ENCODE assay signal across 30 cellular contexts in genomic region chrX:13994104-13994503, GRCh38. TPM values are rescaled to one million over a fixed set of nuclear protein-coding genes. Genes with fewer than 3 reads are reported as not detected.
DNase-seq lines count a peak whose midpoint lies in the region; TF ChIP-seq lines count a peak whose summit lies in the region.
"Had no signal": no experiment of that assay in that cellular context is flagged by ENCODE, and none has a peak within 500 bp of the region (broad histone marks: within the 10 kb centered on the region; RNA-seq: fewer than 3 reads in every experiment).

No MANE protein-coding gene starts in this region.

- H3K36me3 ChIP-seq in HAP-1 (replicated peaks) = no peaks in the 10 kb centered on the region
- no peaks in the 10 kb centered on the region for H3K36me3 ChIP-seq in colonic mucosa
- H3K36me3 ChIP-seq: ascending aorta, cardiac muscle cell, esophagus muscularis mucosa, left lung, prostate gland had no signal

- H3K27me3 ChIP-seq in HAP-1 (ENCODE audit: low read depth) (no peaks in the 10 kb centered on the region), colonic mucosa (no peaks in the 10 kb centered on the region)
- H3K27me3 ChIP-seq: ascending aorta, cardiac muscle cell, esophagus muscularis mucosa, left lung had no signal

- no peaks in the 10 kb centered on the region for H3K4me1 ChIP-seq in HAP-1
- H3K4me1 ChIP-seq in colonic mucosa = no peaks in the 10 kb centered on the region
- H3K4me1 ChIP-seq: ascending aorta, esophagus muscularis mucosa, left lung, prostate gland had no signal

- TF ChIP-seq CTCF in colonic mucosa (IDR thresholded peaks at IDR 0.05) = no peak

- in situ Hi-C loops in HAP-1 (cut with MboI; ENCODE audit: low sequenced_read_pairs) = no loop called here

- DNase-seq in Ammon's horn (ENCODE audit: low spot score) (peak; percentile 88), cerebellum (ENCODE audit: low spot score) (peak; percentile 42), head of caudate nucleus (peak; percentile 14 to 87 (median 59)), pons (ENCODE audit: low spot score) (peak; percentile 85), HAP-1 (ENCODE audit: low spot score in 2 of 2) (no peak), NCI-H187 treated with DMSO at 0.1 percent for 48 hours (lab: John Stamatoyannopoulos, UW) (no peak), colonic mucosa (no peak)
- no peak for DNase-seq in stimulated activated CD4-positive, alpha-beta T cell treated with anti-CD3 and anti-CD28 coated beads, Interleukin-1b, Interleukin-23, amount 100 ng/mL, for 48 hours
- DNase-seq: activated CD4-positive, alpha-beta T cell treated with anti-CD3 and anti-CD28 coated beads, Interleukin-2, amount 10 ng/mL, durations not matched to agents 24 days and 14 days; activated CD8-positive, alpha-beta memory T cell treated with anti-CD3 and anti-CD28 coated beads for 24 hours; activated naive CD4-positive, alpha-beta T cell treated with anti-CD3 and anti-CD28 coated beads, Interleukin-2, amount 50 U/mL, for 16 hours; activated T-cell treated with anti-CD3 and anti-CD28 coated beads for 4 hours; Calu3; CD4-positive, CD25-positive, alpha-beta regulatory T cell; DMS79 treated with DMSO at 0.1 percent for 48 hours; endodermal cell; GF-D8; left lung; mesendoderm; MM.1S; NCI-H2029; NCI-H526; NK-92 treated with Interleukin-12 subunit alpha and Interleukin-12 subunit beta, amount 100 ng/mL, for 24 hours; stimulated activated CD4-positive, alpha-beta T cell treated with anti-CD3 and anti-CD28 coated beads, Interleukin-15, amount 100 ng/mL, for 24 hours; T-cell had no signal

- no peaks in the 10 kb centered on the region for H3K9me3 ChIP-seq in HAP-1
- H3K9me3 ChIP-seq in colonic mucosa = no peaks in the 10 kb centered on the region
- H3K9me3 ChIP-seq: ascending aorta, esophagus muscularis mucosa, left lung, prostate gland had no signal

- H3K27ac ChIP-seq in colonic mucosa = no peak overlapping the region
- H3K27ac ChIP-seq: ascending aorta, cardiac muscle cell, esophagus muscularis mucosa, left lung, prostate gland had no signal

- H3K4me3 ChIP-seq in HAP-1 (no peak overlapping the region), colonic mucosa (no peak overlapping the region)
- H3K4me3 ChIP-seq: ascending aorta, cardiac muscle cell, esophagus muscularis mucosa, K562, left lung, prostate gland had no signal

- intact Hi-C loops in head of caudate nucleus (cut with DNase I) (no loop called here), colonic mucosa (cut with DNase I) (no loop called here)

- H3K9ac ChIP-seq in colonic mucosa (ENCODE audit: low read depth in 2 of 2, low read length in 2 of 2) = no peak overlapping the region

RNA-seq across cellular contexts. Expression of gene GEMIN8, which starts 35.6 kb away (rescaled TPM):
- total RNA-seq in cerebellum = 19.2 TPM
- total RNA-seq in colonic mucosa = 10 to 100 TPM; 16.4 to 20.9 TPM

Comparison
In these comparisons a context has a peak if more than half of its experiments do, and no peak if none do; other contexts are left out.
1. DNase-seq: peak in Ammon's horn (single experiment), cerebellum (single experiment), head of caudate nucleus (42 of 42) and pons (single experiment); none in HAP-1 (0 of 2), NCI-H187 treated with DMSO at 0.1 percent for 48 hours (single experiment), colonic mucosa (single experiment) and stimulated activated CD4-positive, alpha-beta T cell treated with anti-CD3 and anti-CD28 coated beads, Interleukin-1b, Interleukin-23, amount 100 ng/mL, for 48 hours (single experiment).